Comparison of ENCODE assay signal across 14 cellular contexts in the genomic region with DNA sequence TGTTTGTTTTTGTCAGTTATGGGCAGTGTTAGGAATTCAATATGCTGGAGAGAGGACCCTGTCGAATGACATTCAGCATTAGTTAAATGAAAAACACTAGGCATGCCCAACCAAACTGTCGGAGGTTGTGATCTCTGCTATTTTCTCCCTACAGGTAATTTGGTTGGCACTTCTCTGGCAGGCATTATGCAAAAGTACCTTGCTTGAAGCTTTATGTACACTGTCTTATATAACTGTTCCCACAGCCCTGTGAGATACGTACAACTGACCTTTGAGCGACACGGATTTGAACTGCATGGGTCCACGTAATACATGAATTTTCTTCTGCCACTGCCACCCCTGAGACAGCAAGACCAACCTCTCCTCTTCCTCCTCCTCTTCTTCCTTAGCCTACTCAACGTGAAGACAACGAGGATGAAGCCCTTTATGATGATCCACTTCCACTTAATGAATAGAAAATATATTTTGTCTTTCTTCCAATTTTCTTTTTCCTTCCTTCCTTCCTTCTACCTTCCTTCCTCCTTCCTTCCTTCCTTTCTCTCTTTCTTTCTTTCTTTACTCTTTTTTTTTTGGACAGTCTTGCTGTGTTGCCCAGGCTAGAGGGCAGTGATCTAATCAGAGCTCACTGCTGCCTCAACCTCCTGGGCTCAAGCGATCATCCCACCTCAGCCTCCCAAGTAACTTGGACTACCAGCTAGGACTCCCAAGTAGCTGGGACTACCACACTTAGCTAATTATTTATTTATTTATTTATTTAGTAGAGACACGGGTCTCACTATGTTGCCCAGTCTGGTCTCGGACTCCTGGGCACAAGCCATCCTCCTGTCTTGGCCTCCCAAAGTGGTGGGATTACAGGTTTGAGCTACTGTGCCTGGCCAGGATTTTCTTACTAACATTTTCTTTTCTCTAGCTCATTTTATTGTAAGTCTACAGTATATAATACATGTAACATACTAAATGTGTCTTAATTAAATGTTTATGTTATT.
A peak's percentile ranks its signal among the peaks of the same experiment; 100 is the strongest.
DNase-seq lines count a peak whose midpoint lies in the region; ATAC-seq, FAIRE-seq and TF ChIP-seq lines count a peak whose summit lies in the region.
"Had no signal": no experiment of that assay in that cellular context is flagged by ENCODE, and none has a peak within 500 bp of the region (broad histone marks: within the 10 kb centered on the region; RNA-seq: fewer than 3 reads in every experiment).

No MANE protein-coding gene starts in this region.

- 59% methylated on average over 11 of the region's 11 CpGs for WGBS in HepG2 (ENCODE audit: low lambda C conversion rate)
- 90 to 95% (median 93%) methylated on average over 11 of the region's 11 CpGs for WGBS in spleen, 5 donors

- ATAC-seq in HepG2 (no peak), GM21529 (IDR thresholded peaks at IDR 0.05; ENCODE audit: unreplicated experiment) (no peak), GM19035 (IDR thresholded peaks at IDR 0.05; ENCODE audit: unreplicated experiment) (no peak), GM21423 (IDR thresholded peaks at IDR 0.05; ENCODE audit: unreplicated experiment) (no peak)
- ATAC-seq: stimulated activated naive B cell treated with anti-CD40 and anti-IgM and Interleukin-4, amounts not matched to agents 10 μg/mL and 1 μg/mL and 100 μg/mL, for 72 hours had no signal

- no peaks in the 10 kb centered on the region for H3K9me3 Mint-ChIP-seq in activated CD4-positive, alpha-beta T cell treated with anti-CD3 and anti-CD28 coated beads, Interleukin-2, amount 10 ng/mL, durations not matched to agents 24 days and 14 days
- H3K9me3 Mint-ChIP-seq: activated naive CD4-positive, alpha-beta T cell treated with anti-CD3 and anti-CD28 coated beads, Interleukin-2, amount 50 U/mL, for 72 hours; CD4-positive, alpha-beta T cell; stimulated activated naive B cell treated with anti-CD40 and anti-IgM and Interleukin-4, amounts not matched to agents 10 μg/mL and 1 μg/mL and 100 μg/mL, for 72 hours had no signal

- H3K27me3 Mint-ChIP-seq in activated CD4-positive, alpha-beta T cell treated with anti-CD3 and anti-CD28 coated beads, Interleukin-2, amount 10 ng/mL, durations not matched to agents 24 days and 14 days: no peaks in the 10 kb centered on the region
- H3K27me3 Mint-ChIP-seq: CD4-positive, alpha-beta T cell had no signal

- peak overlapping the region; percentile 89 for H3K4me2 ChIP-seq in HepG2 (ENCODE audit: low read depth, low read length)

- H3K36me3 ChIP-seq in HepG2 (replicated peaks in 1 of 2; ENCODE audit: control insufficient read depth in 1 of 2, insufficient read depth in 2 of 2, low read length in 2 of 2) (no peaks in the 10 kb centered on the region), spleen (no peaks in the 10 kb centered on the region)

- peaks cover 86% of the 10 kb centered on the region for H3K4me1 ChIP-seq in HepG2 (ENCODE audit: insufficient read depth, low read length)
- H3K4me1 ChIP-seq in spleen: peaks cover 9 to 58% (median 31%) of the 10 kb centered on the region in 6 donors

- in situ Hi-C loops in G401 (cut with HindIII; ENCODE audit: low sequenced_read_pairs): no loop called here
- in situ Hi-C loops in HepG2 (cut with HindIII; ENCODE audit: extremely low pct_ligation_motif_present, low pct_unique_long_range_greater_than_20kb): loop anchor here (5.0 kb wide), 1 partner anchor 88 kb away; the partner anchor contains the start of genes ARSG and SLC16A6

- H3K79me2 ChIP-seq in HepG2 (ENCODE audit: insufficient read depth, low read length): peaks cover 8% of the 10 kb centered on the region

- BruUV-seq in HepG2 (replicated peaks; lab: Mats Ljungman, UMichigan): TSS peak; percentile 51

- peak in 1 of 2 experiments; percentile 76; a peak in 2 of 4 replicates for TF ChIP-seq EP300 in HepG2 (IDR thresholded peaks at IDR 0.05; ENCODE audit: low read depth in 2 of 2, low read length in 2 of 2)
- peak; percentile 40; the same call in 1 of the 2 replicates for TF ChIP-seq EP300 in HepG2 (CRISPR knock-in tag; IDR thresholded peaks at IDR 0.05; ENCODE audit: borderline replicate concordance)

- peaks cover 24% of the 10 kb centered on the region for H3K4me1 Mint-ChIP-seq in activated CD4-positive, alpha-beta T cell treated with anti-CD3 and anti-CD28 coated beads, Interleukin-2, amount 10 ng/mL, durations not matched to agents 24 days and 14 days
- H3K4me1 Mint-ChIP-seq: stimulated activated naive B cell treated with anti-CD40 and anti-IgM and Interleukin-4, amounts not matched to agents 10 μg/mL and 1 μg/mL and 100 μg/mL, for 72 hours had no signal

- TF ChIP-seq POLR2A in HepG2 (IDR thresholded peaks at IDR 0.05; ENCODE audit: insufficient read depth in 1 of 2, low read depth in 2 of 2, low read length in 2 of 2) (no peak), spleen (IDR thresholded peaks at IDR 0.05) (no peak)

- no peaks in the 10 kb centered on the region for H3K36me3 Mint-ChIP-seq in activated CD4-positive, alpha-beta T cell treated with anti-CD3 and anti-CD28 coated beads, Interleukin-2, amount 10 ng/mL, durations not matched to agents 24 days and 14 days (ENCODE audit: low read depth)
- H3K36me3 Mint-ChIP-seq: activated naive CD4-positive, alpha-beta T cell treated with anti-CD3 and anti-CD28 coated beads, Interleukin-2, amount 50 U/mL, for 72 hours had no signal

- peak overlapping the region; percentile 93 for H3K9ac ChIP-seq in HepG2 (ENCODE audit: insufficient read depth, low read depth, low read length)

- peak overlapping the region; percentile 98 for H3K27ac ChIP-seq in VCaP
- H3K27ac ChIP-seq in HepG2 (ENCODE audit: extremely low read length, insufficient read depth, low read length): peak overlapping the region; percentile 97
- peak overlapping the region in 6 of 8 donors; percentile 58 to 93 (median 83) for H3K27ac ChIP-seq in spleen

- no peaks in the 10 kb centered on the region for H3K9me3 ChIP-seq in HepG2 (ENCODE audit: low read length)
- H3K9me3 ChIP-seq in spleen: no peaks in the 10 kb centered on the region

- intact Hi-C loops in HepG2 (cut with micrococcal nuclease; ENCODE audit: unreplicated experiment) (loop anchor here (2.0 kb wide), 3 partner anchors 67 to 87 kb away; partner anchors contain the start of gene WIPI1), spleen (cut with DNase I; ENCODE audit: low total_unique reads) (no loop called here)
- intact Hi-C loops in activated CD4-positive, alpha-beta T cell treated with anti-CD3 and anti-CD28 coated beads, Interleukin-2, amount 10 ng/mL, durations not matched to agents 24 days and 14 days (cut with micrococcal nuclease): loop anchor here (5.0 kb wide), 1 partner anchor 33 kb away; no protein-coding TSS in a partner anchor

- CTCF ChIA-PET in HepG2 (lab: Yijun Ruan, JAX; ENCODE audit: low intra/inter-chr PET ratio, low total read pairs): no interaction called here

- no peak overlapping the region for H3K4me3 Mint-ChIP-seq in activated CD4-positive, alpha-beta T cell treated with anti-CD3 and anti-CD28 coated beads, Interleukin-2, amount 10 ng/mL, durations not matched to agents 24 days and 14 days
- H3K4me3 Mint-ChIP-seq: CD4-positive, alpha-beta T cell; stimulated activated naive B cell treated with anti-CD40 and anti-IgM and Interleukin-4, amounts not matched to agents 10 μg/mL and 1 μg/mL and 100 μg/mL, for 72 hours had no signal

- no peak overlapping the region for H2AFZ ChIP-seq in HepG2 (ENCODE audit: low read length)

- FAIRE-seq in HepG2 (lab: Jason Lieb, UNC): no peak

- no peaks in the 10 kb centered on the region for H3K27me3 ChIP-seq in HepG2 (ENCODE audit: control insufficient read depth in 1 of 2, insufficient read depth in 2 of 2, low read length in 2 of 2)
- H3K27me3 ChIP-seq in spleen (replicated peaks in 1 of 7): no peaks in the 10 kb centered on the region

- TF ChIP-seq CTCF in VCaP (conservative IDR thresholded peaks at IDR 0.05): no peak
- no peak for TF ChIP-seq CTCF in HepG2 (CRISPR knock-in tag; IDR thresholded peaks at IDR 0.05)
- no peak for TF ChIP-seq CTCF in spleen (IDR thresholded peaks at IDR 0.05 in 8 of 11, conservative IDR thresholded peaks at IDR 0.05 in 3 of 11)

- no peak overlapping the region for H3K27ac Mint-ChIP-seq in activated CD4-positive, alpha-beta T cell treated with anti-CD3 and anti-CD28 coated beads, Interleukin-2, amount 10 ng/mL, durations not matched to agents 24 days and 14 days
- H3K27ac Mint-ChIP-seq: activated naive CD4-positive, alpha-beta T cell treated with anti-CD3 and anti-CD28 coated beads, Interleukin-2, amount 50 U/mL, for 72 hours; CD4-positive, alpha-beta T cell; stimulated activated naive B cell treated with anti-CD40 and anti-IgM and Interleukin-4, amounts not matched to agents 10 μg/mL and 1 μg/mL and 100 μg/mL, for 72 hours had no signal

- DNase-seq in G401 (ENCODE audit: low spot score): peak; percentile 12
- peak; percentile 81 for DNase-seq in HepG2 (ENCODE audit: low spot score)
- no peak for DNase-seq in spleen
- DNase-seq in activated CD4-positive, alpha-beta T cell treated with anti-CD3 and anti-CD28 coated beads, Interleukin-2, amount 10 ng/mL, durations not matched to agents 24 days and 14 days: no peak
- DNase-seq: CD4-positive, alpha-beta T cell; KG1; midbrain; stimulated activated CD4-positive, alpha-beta T cell treated with anti-CD3 and anti-CD28 coated beads, Interleukin-4, amount 100 ng/mL, for 1 hour; stimulated activated naive B cell treated with anti-CD40 and anti-IgM and Interleukin-4, amounts not matched to agents 10 μg/mL and 1 μg/mL and 100 μg/mL, for 72 hours had no signal

- no peak for TF ChIP-seq RAD21 in HepG2 (CRISPR knock-in tag; IDR thresholded peaks at IDR 0.05)

- H4K20me1 ChIP-seq in HepG2 (ENCODE audit: insufficient read depth, low read length): no peaks in the 10 kb centered on the region

- H3K4me3 ChIP-seq in HepG2 (replicated peaks in 1 of 3; ENCODE audit: insufficient read depth in 1 of 3, low read depth in 2 of 3, low read length in 3 of 3): no peak overlapping the region
- H3K4me3 ChIP-seq in spleen: no peak overlapping the region

- POLR2A ChIA-PET in HepG2 (lab: Yijun Ruan, JAX): interaction anchor here (1.0 to 3.1 kb wide), 5 partner anchors 11 to 132 kb away, joined by 3 to 14 read pairs (median 7); partner anchors contain the start of gene AMZ2

TF ChIP-seq in HepG2, 621 proteins besides CTCF, POLR2A, EP300 and RAD21 (continues in another document):
- TF ChIP-seq MZF1 (CRISPR knock-in tag; IDR thresholded peaks at IDR 0.05; ENCODE audit: borderline replicate concordance) (no peak), CBFB (CRISPR knock-in tag; IDR thresholded peaks at IDR 0.05) (no peak), MYC (CRISPR knock-in tag; IDR thresholded peaks at IDR 0.05; ENCODE audit: borderline replicate concordance) (no peak), NKX3-1 (CRISPR knock-in tag; IDR thresholded peaks at IDR 0.05) (no peak), U2AF2 (IDR thresholded peaks at IDR 0.05; ENCODE audit: low read depth, low read length) (no peak)

Comparison
In these comparisons a context has a peak if more than half of its experiments do, and no peak if none do; other contexts are left out.
1. DNase-seq: peak in G401 (single experiment) and HepG2 (single experiment); none in spleen (single experiment) and activated CD4-positive, alpha-beta T cell treated with anti-CD3 and anti-CD28 coated beads, Interleukin-2, amount 10 ng/mL, durations not matched to agents 24 days and 14 days (single experiment).
2. Peak in every context shown above with its lines, with median percentiles within 50 percentile points of each other: H3K27ac ChIP-seq.